Comparison of ENCODE assay signal across 8 cellular contexts in genomic region chr19:49391581-49392399, GRCh38. TPM values are rescaled to one million over a fixed set of nuclear protein-coding genes. Genes with fewer than 3 reads are reported as not detected.
DNase-seq lines count a peak whose midpoint lies in the region; ATAC-seq, FAIRE-seq and TF ChIP-seq lines count a peak whose summit lies in the region.

No MANE protein-coding gene starts in this region.

- no peak overlapping the region for H3K9ac ChIP-seq in MM.1S (ENCODE audit: low read length)

- H3K4me1 ChIP-seq in MM.1S (ENCODE audit: low read length) (no peaks in the 10 kb centered on the region), pancreas (peaks cover 3 to 5% (median 5%) of the 10 kb centered on the region in 3 donors), transverse colon (peaks cover 0 to 3% (median 0%) of the 10 kb centered on the region in 4 donors)

- TF ChIP-seq CTCF in GM12864 (IDR thresholded peaks at IDR 0.05; ENCODE audit: low read depth, low read length, missing control alignments) (peak; percentile 93), MM.1S (IDR thresholded peaks at IDR 0.05; ENCODE audit: low read length) (peak; percentile 89), pancreas (IDR thresholded peaks at IDR 0.05) (peak; percentile 61 to 76 (median 74)), transverse colon (IDR thresholded peaks at IDR 0.05) (peak; percentile 73 to 92 (median 79))

- H3K9me2 ChIP-seq in MM.1S (replicated peaks; ENCODE audit: insufficient read depth, low read length), result no peaks in the 10 kb centered on the region

- H2AFZ ChIP-seq in MM.1S (ENCODE audit: low read length), result no peak overlapping the region

- no peak for TF ChIP-seq POLR2A in transverse colon (IDR thresholded peaks at IDR 0.05)

- ATAC-seq in pancreas, result peak; percentile 62 to 89 (median 76)
- ATAC-seq in HG03521 (IDR thresholded peaks at IDR 0.05; ENCODE audit: unreplicated experiment), result no peak

- TF ChIP-seq EP300 in transverse colon (IDR thresholded peaks at IDR 0.05; ENCODE audit: low read depth), result no peak

- H3K9me3 ChIP-seq in MM.1S (replicated peaks; ENCODE audit: insufficient read depth, low read length) (no peaks in the 10 kb centered on the region), pancreas (no peaks in the 10 kb centered on the region), transverse colon (no peaks in the 10 kb centered on the region)

- intact Hi-C loops in pancreas (cut with DNase I), result loop anchor here in 1 of 3 donors (10.0 kb wide), 1 partner anchor 53 kb away; the partner anchor contains the start of gene SLC17A7
- intact Hi-C loops in transverse colon (cut with DNase I; ENCODE audit: low total_unique reads), result loop anchor here (5.0 kb wide), 1 partner anchor 51 kb away; the partner anchor contains the start of gene SLC17A7

- no peaks in the 10 kb centered on the region for H3K79me2 ChIP-seq in MM.1S (ENCODE audit: low read length)

- no peak for FAIRE-seq in pancreas (lab: Jason Lieb, UNC)

- no peaks in the 10 kb centered on the region for H3K36me3 ChIP-seq in MM.1S (replicated peaks; ENCODE audit: insufficient read depth, low read length)
- no peaks in the 10 kb centered on the region for H3K36me3 ChIP-seq in pancreas
- H3K36me3 ChIP-seq in transverse colon, result no peaks in the 10 kb centered on the region

- DNase-seq in GM12864 (ENCODE audit: low read depth), result peak; percentile 42
- peak; percentile 72 for DNase-seq in MM.1S
- peak; percentile 82 for DNase-seq in SK-MEL-5 (ENCODE audit: low read depth, low spot score)
- DNase-seq in activated gamma-delta T cell treated with Interleukin-2 at 50 U/mL for 16 hours, result peak; percentile 78
- peak; percentile 77 for DNase-seq in germinal center (ENCODE audit: low spot score)
- DNase-seq in pancreas, result peak; percentile 73 to 92 (median 82)
- peak; percentile 84 for DNase-seq in transverse colon

- WGBS in pancreas, 2 donors, result 15 to 19% methylated on average over 14 of the region's 14 CpGs
- WGBS in transverse colon (ENCODE audit: low coverage in 1 of 2), 2 donors, result 19 to 44% methylated on average over 6 to 13 of the region's 14 CpGs

- no peak overlapping the region for H3K4me3 ChIP-seq in GM12864 (ENCODE audit: low read depth, low read length)
- H3K4me3 ChIP-seq in MM.1S (ENCODE audit: low read length), result no peak overlapping the region
- peak overlapping the region in 1 of 4 donors; percentile 32 for H3K4me3 ChIP-seq in pancreas
- H3K4me3 ChIP-seq in transverse colon, result no peak overlapping the region

- no peak overlapping the region for H3K27ac ChIP-seq in MM.1S (ENCODE audit: low read length)
- peak overlapping the region; percentile 65 to 85 (median 76) for H3K27ac ChIP-seq in pancreas
- H3K27ac ChIP-seq in transverse colon, result no peak overlapping the region

- in situ Hi-C loops in SK-MEL-5 (cut with HindIII; ENCODE audit: low pct_unique_long_range_greater_than_20kb, low sequenced_read_pairs), result no loop called here
- in situ Hi-C loops in transverse colon (cut with MboI; ENCODE audit: low pct_ligation_motif_present in 1 of 4, low pct_unique_long_range_greater_than_20kb in 1 of 4, low sequenced_read_pairs in 3 of 4), result loop anchor here in 3 of 4 donors (5.0 to 10.0 kb wide), 3 partner anchors 46 to 53 kb away; partner anchors contain the start of gene SLC17A7 (in 2 of the 3)

- H3K27me3 ChIP-seq in MM.1S (replicated peaks; ENCODE audit: insufficient read depth, low read length) (peaks cover 68% of the 10 kb centered on the region), pancreas (no peaks in the 10 kb centered on the region), transverse colon (peaks cover 8% of the 10 kb centered on the region)

- no peak overlapping the region for H3K4me2 ChIP-seq in MM.1S (ENCODE audit: low read depth, low read length)

- peaks cover 7% of the 10 kb centered on the region for H3F3A ChIP-seq in MM.1S (ENCODE audit: insufficient read depth, low read length)

- no peaks in the 10 kb centered on the region for H4K20me1 ChIP-seq in MM.1S (ENCODE audit: insufficient read depth, low read length)

RNA-seq across cellular contexts. Expression of gene KASH5, which starts 3.7 kb away (rescaled TPM):
- total RNA-seq in SK-MEL-5 (2014; rRNA removed; shearing (Covaris generic)), result 0.19 TPM in 1 of 2 replicates, not detected in the other
- polyA plus RNA-seq in SK-MEL-5 (2015; cell fraction: cytosol; rRNA removed), result 0.28 and 0.44 TPM in 2 replicates
- 5.1 and 9.8 TPM in 2 replicates for polyA plus RNA-seq in SK-MEL-5 (2015; cell fraction: nucleus; rRNA removed)
- total RNA-seq in pancreas (1 to 10 TPM; 1.3 to 3.3 (median 2.7) TPM), transverse colon (not detected)
- 1 to 10 TPM; 1.2 to 1.7 TPM for polyA plus RNA-seq in pancreas

RNA-seq across cellular contexts. Expression of gene DKKL1, which starts 28.1 kb away (rescaled TPM):
- 0.53 and 0.59 TPM in 2 replicates for total RNA-seq in SK-MEL-5 (2014; rRNA removed; shearing (Covaris generic))
- polyA plus RNA-seq in SK-MEL-5 (2015; cell fraction: cytosol; rRNA removed), result 0.51 and 3.4 TPM in 2 replicates
- not detected in 2 replicates for polyA plus RNA-seq in SK-MEL-5 (2015; cell fraction: nucleus; rRNA removed)
- total RNA-seq in pancreas (1 to 10 TPM in 1 of 6 donors, under 1 TPM in 3, not detected in 2; 0.41 to 1.3 (median 0.53) TPM), transverse colon (1 to 10 TPM in 1 of 4 donors, not detected in 3; 2.2 TPM)
- polyA plus RNA-seq in pancreas, result under 1 TPM in 1 of 2 donors, not detected in 1; 0.12 TPM

RNA-seq across cellular contexts. Expression of gene TEAD2, which starts 29.6 kb away (rescaled TPM):
- 15.0 and 17.4 TPM in 2 replicates for total RNA-seq in SK-MEL-5 (2014; rRNA removed; shearing (Covaris generic))
- 19.6 and 23.9 TPM in 2 replicates for polyA plus RNA-seq in SK-MEL-5 (2015; cell fraction: cytosol; rRNA removed)
- polyA plus RNA-seq in SK-MEL-5 (2015; cell fraction: nucleus; rRNA removed), result 14.8 and 21.0 TPM in 2 replicates
- total RNA-seq in pancreas (10 to 100 TPM; 10.5 to 30.6 (median 12.6) TPM), transverse colon (10 to 100 TPM in 3 of 4 donors, 1 to 10 TPM in 1; 5.6 to 20.3 (median 10.9) TPM)
- polyA plus RNA-seq in pancreas, result 10 to 100 TPM; 16.0 to 16.8 TPM

RNA-seq across cellular contexts. Expression of gene PTH2, which starts 31.5 kb away (rescaled TPM):
- not detected in 2 replicates for total RNA-seq in SK-MEL-5 (2014; rRNA removed; shearing (Covaris generic))
- not detected in 2 replicates for polyA plus RNA-seq in SK-MEL-5 (2015; cell fraction: cytosol; rRNA removed)
- not detected in 2 replicates for polyA plus RNA-seq in SK-MEL-5 (2015; cell fraction: nucleus; rRNA removed)
- not detected for total RNA-seq in pancreas
- polyA plus RNA-seq in pancreas, result not detected
- total RNA-seq in transverse colon, result not detected

RNA-seq across cellular contexts. Expression of gene GFY, which starts 33.4 kb away (rescaled TPM):
- total RNA-seq in SK-MEL-5 (2014; rRNA removed; shearing (Covaris generic)), result not detected in 2 replicates
- not detected in 2 replicates for polyA plus RNA-seq in SK-MEL-5 (2015; cell fraction: cytosol; rRNA removed)
- polyA plus RNA-seq in SK-MEL-5 (2015; cell fraction: nucleus; rRNA removed), result not detected in 2 replicates
- not detected for total RNA-seq in pancreas
- polyA plus RNA-seq in pancreas, result not detected
- not detected for total RNA-seq in transverse colon

Comparison
In these comparisons a context has a peak if more than half of its experiments do, and no peak if none do; other contexts are left out.
1. H3K27ac ChIP-seq: peak in pancreas (4 of 4); none in MM.1S (single experiment) and transverse colon (0 of 4).
2. Peak in every context shown above with its lines, with median percentiles within 50 percentile points of each other: DNase-seq and CTCF ChIP-seq.